In genomic region chr17:32283745-32284207, GRCh38 we compare ENCODE assay signal across 16 cellular contexts. TPM values are rescaled to one million over a fixed set of nuclear protein-coding genes. Genes with fewer than 3 reads are reported as not detected.
DNase-seq lines count a peak whose midpoint lies in the region; ATAC-seq, FAIRE-seq and TF ChIP-seq lines count a peak whose summit lies in the region.
"Had no signal": no experiment of that assay in that cellular context is flagged by ENCODE, and none has a peak within 500 bp of the region (broad histone marks: within the 10 kb centered on the region; RNA-seq: fewer than 3 reads in every experiment).

No MANE protein-coding gene starts in this region.

- WGBS in HepG2 (ENCODE audit: low lambda C conversion rate), result 63% methylated on average over 17 of the region's 20 CpGs
- 76% methylated on average over 12 of the region's 20 CpGs for WGBS in right lobe of liver (ENCODE audit: insufficient coverage, low coverage, low lambda C conversion rate, missing lambda C conversion rate)

- H3K4me3 Mint-ChIP-seq in activated naive CD4-positive, alpha-beta T cell treated with anti-CD3 and anti-CD28 coated beads, Interleukin-2, amount 10 ng/mL, durations not matched to agents 7 days and 5 days, result no peak overlapping the region
- H3K4me3 Mint-ChIP-seq: type B pancreatic cell had no signal

- no peak overlapping the region for H2AFZ ChIP-seq in HepG2 (ENCODE audit: low read length)
- H2AFZ ChIP-seq in PC-3 (ENCODE audit: low read length), result no peak overlapping the region

- DNase-seq in HepG2 (ENCODE audit: low spot score) (no peak), right lobe of liver (no peak), PC-3 (peak; percentile 22), foreskin fibroblast (peak; percentile 16 to 49)
- no peak for DNase-seq in activated naive CD4-positive, alpha-beta T cell treated with anti-CD3 and anti-CD28 coated beads, Interleukin-2, amount 10 ng/mL, durations not matched to agents 7 days and 5 days
- DNase-seq: activated effector memory CD4-positive, alpha-beta T cell treated with anti-CD3 and anti-CD28 coated beads, Interleukin-2, amount 50 U/mL, for 16 hours; DMS153; effector memory CD4-positive, alpha-beta T cell; GOT3; left lung; NCI-H1417 treated with DMSO at 0.1 percent for 48 hours; NCI-H526 had no signal

- H3K4me1 ChIP-seq in HepG2 (ENCODE audit: insufficient read depth, low read length) (peaks cover 31% of the 10 kb centered on the region), right lobe of liver (no peaks in the 10 kb centered on the region), PC-3 (ENCODE audit: insufficient read depth, low read length) (no peaks in the 10 kb centered on the region)

- no peaks in the 10 kb centered on the region for H3K79me2 ChIP-seq in HepG2 (ENCODE audit: insufficient read depth, low read length)
- H3K79me2 ChIP-seq in PC-3 (ENCODE audit: low read length), result no peaks in the 10 kb centered on the region

- peaks cover 3% of the 10 kb centered on the region for H3K4me1 Mint-ChIP-seq in activated naive CD4-positive, alpha-beta T cell treated with anti-CD3 and anti-CD28 coated beads, Interleukin-2, amount 10 ng/mL, durations not matched to agents 7 days and 5 days

- intact Hi-C loops in HepG2 (cut with micrococcal nuclease; ENCODE audit: unreplicated experiment) (no loop called here), right lobe of liver (cut with DNase I) (no loop called here), PC-3 (cut with micrococcal nuclease) (no loop called here)

- FAIRE-seq in HepG2 (lab: Jason Lieb, UNC), result no peak

- TF ChIP-seq RAD21 in HepG2 (CRISPR knock-in tag; IDR thresholded peaks at IDR 0.05), result no peak

- peaks cover 43% of the 10 kb centered on the region for H3K27me3 Mint-ChIP-seq in activated naive CD4-positive, alpha-beta T cell treated with anti-CD3 and anti-CD28 coated beads, Interleukin-2, amount 10 ng/mL, durations not matched to agents 7 days and 5 days

- CTCF ChIA-PET in HepG2 (lab: Yijun Ruan, JAX; ENCODE audit: low intra/inter-chr PET ratio, low total read pairs) (no interaction called here), PC-3 (lab: Charles Lee) (no interaction called here)
- CTCF ChIA-PET in activated naive CD4-positive, alpha-beta T cell treated with anti-CD3 and anti-CD28 coated beads, Interleukin-2, amount 10 ng/mL, durations not matched to agents 7 days and 5 days (lab: Charles Lee), result no interaction called here

- POLR2A ChIA-PET in HepG2 (lab: Yijun Ruan, JAX), result no interaction called here
- POLR2A ChIA-PET in PC-3 (lab: Charles Lee; ENCODE audit: unreplicated experiment), result no interaction called here

- no peak overlapping the region for H3K9ac ChIP-seq in HepG2 (ENCODE audit: insufficient read depth, low read depth, low read length)
- no peak overlapping the region for H3K9ac ChIP-seq in PC-3 (ENCODE audit: low read length)

- no peak overlapping the region for H3K4me3 ChIP-seq in HepG2 (replicated peaks in 1 of 3; ENCODE audit: insufficient read depth in 1 of 3, low read depth in 2 of 3, low read length in 3 of 3)
- no peak overlapping the region for H3K4me3 ChIP-seq in right lobe of liver
- H3K4me3 ChIP-seq in PC-3 (ENCODE audit: low read length), result no peak overlapping the region
- no peak overlapping the region for H3K4me3 ChIP-seq in foreskin fibroblast (ENCODE audit: low read depth in 1 of 2, low read length in 2 of 2)
- H3K4me3 ChIP-seq: left lung had no signal

- H3K9me3 ChIP-seq in HepG2 (ENCODE audit: low read length) (no peaks in the 10 kb centered on the region), right lobe of liver (no peaks in the 10 kb centered on the region), PC-3 (ENCODE audit: low read length) (no peaks in the 10 kb centered on the region)
- H3K9me3 ChIP-seq: left lung had no signal

- ATAC-seq in HepG2, result no peak
- ATAC-seq in right lobe of liver, result no peak
- peak; percentile 87 for ATAC-seq in PC-3
- ATAC-seq in GM18517 (IDR thresholded peaks at IDR 0.05; ENCODE audit: unreplicated experiment), result no peak
- no peak for ATAC-seq in HG02588 (IDR thresholded peaks at IDR 0.05; ENCODE audit: unreplicated experiment)
- ATAC-seq in HG02678 (IDR thresholded peaks at IDR 0.05; ENCODE audit: unreplicated experiment), result no peak
- ATAC-seq: left lung had no signal

- H3K27ac Mint-ChIP-seq in activated naive CD4-positive, alpha-beta T cell treated with anti-CD3 and anti-CD28 coated beads, Interleukin-2, amount 10 ng/mL, durations not matched to agents 7 days and 5 days, result no peak overlapping the region
- H3K27ac Mint-ChIP-seq: type B pancreatic cell had no signal

- BruUV-seq in HepG2 (replicated peaks; lab: Mats Ljungman, UMichigan) (no TSS peak), PC-3 (replicated peaks; lab: Mats Ljungman, UMichigan) (no TSS peak)

- no peaks in the 10 kb centered on the region for H3K9me3 Mint-ChIP-seq in activated naive CD4-positive, alpha-beta T cell treated with anti-CD3 and anti-CD28 coated beads, Interleukin-2, amount 10 ng/mL, durations not matched to agents 7 days and 5 days
- H3K9me3 Mint-ChIP-seq: type B pancreatic cell had no signal

- no peaks in the 10 kb centered on the region for H3K9me2 ChIP-seq in PC-3 (replicated peaks; ENCODE audit: low read length)

- TF ChIP-seq CTCF in HepG2 (CRISPR knock-in tag; IDR thresholded peaks at IDR 0.05), result no peak
- no peak for TF ChIP-seq CTCF in right lobe of liver (IDR thresholded peaks at IDR 0.05)
- no peak for TF ChIP-seq CTCF in PC-3 (conservative IDR thresholded peaks at IDR 0.05; ENCODE audit: low read depth, low read length)
- TF ChIP-seq CTCF in foreskin fibroblast (IDR thresholded peaks at IDR 0.05; ENCODE audit: low read depth, low read length), result no peak

- H3F3A ChIP-seq in PC-3 (ENCODE audit: low read length, unreplicated experiment), result no peaks in the 10 kb centered on the region

- no peaks in the 10 kb centered on the region for H4K20me1 ChIP-seq in HepG2 (ENCODE audit: insufficient read depth, low read length)
- no peaks in the 10 kb centered on the region for H4K20me1 ChIP-seq in PC-3 (ENCODE audit: low read length)

- H3K27me3 ChIP-seq in HepG2 (ENCODE audit: control insufficient read depth in 1 of 2, insufficient read depth in 2 of 2, low read length in 2 of 2), result peaks cover 0 to 12% of the 10 kb centered on the region in 2 experiments; a peak in 1 of 5 replicates
- no peaks in the 10 kb centered on the region for H3K27me3 ChIP-seq in right lobe of liver
- no peaks in the 10 kb centered on the region for H3K27me3 ChIP-seq in PC-3 (ENCODE audit: low read length)

- in situ Hi-C loops in HepG2 (cut with HindIII; ENCODE audit: extremely low pct_ligation_motif_present, low pct_unique_long_range_greater_than_20kb), result no loop called here

- H3K36me3 ChIP-seq in HepG2 (replicated peaks in 1 of 2; ENCODE audit: control insufficient read depth in 1 of 2, insufficient read depth in 2 of 2, low read length in 2 of 2) (no peaks in the 10 kb centered on the region), right lobe of liver (no peaks in the 10 kb centered on the region), PC-3 (ENCODE audit: low read depth, low read length) (no peaks in the 10 kb centered on the region)
- H3K36me3 ChIP-seq: left lung had no signal

- TF ChIP-seq POLR2A in HepG2 (IDR thresholded peaks at IDR 0.05; ENCODE audit: insufficient read depth in 1 of 2, low read depth in 2 of 2, low read length in 2 of 2) (no peak), right lobe of liver (IDR thresholded peaks at IDR 0.05) (no peak)

- H3K4me2 ChIP-seq in HepG2 (ENCODE audit: low read depth, low read length), result no peak overlapping the region
- no peak overlapping the region for H3K4me2 ChIP-seq in PC-3 (ENCODE audit: low read length)

- H3K36me3 Mint-ChIP-seq in activated naive CD4-positive, alpha-beta T cell treated with anti-CD3 and anti-CD28 coated beads, Interleukin-2, amount 10 ng/mL, durations not matched to agents 7 days and 5 days, result no peaks in the 10 kb centered on the region
- H3K36me3 Mint-ChIP-seq: type B pancreatic cell had no signal

- H3K27ac ChIP-seq in HepG2 (ENCODE audit: extremely low read length, insufficient read depth, low read length), result no peak overlapping the region
- H3K27ac ChIP-seq in right lobe of liver, result no peak overlapping the region
- H3K27ac ChIP-seq in PC-3 (ENCODE audit: low read length), result no peak overlapping the region
- H3K27ac ChIP-seq: left lung had no signal

- TF ChIP-seq EP300 in HepG2 (IDR thresholded peaks at IDR 0.05; ENCODE audit: low read depth in 2 of 2, low read length in 2 of 2) (no peak), HepG2 (CRISPR knock-in tag; IDR thresholded peaks at IDR 0.05; ENCODE audit: borderline replicate concordance) (no peak)

RNA-seq across cellular contexts. Expression of gene RHBDL3, which starts 18.1 kb away (rescaled TPM):
- total RNA-seq in HepG2 (2016; rRNA removed; fragmentation: Illumina TruSeq; extraction: Trizol) (0.09 TPM in 1 of 2 replicates, not detected in the other), right lobe of liver (under 1 TPM in 2 of 6 experiments, not detected in 4; 0.04 to 0.09 TPM), PC-3 (2014; rRNA removed) (not detected in 2 replicates)
- 0.18 and 0.30 TPM in 2 replicates for total RNA-seq in HepG2 (2016; cell fraction: cytosol; rRNA removed; fragmentation: Illumina TruSeq; extraction: Trizol; ENCODE audit: low read depth)
- 0.11 TPM in 1 of 2 replicates, not detected in the other for total RNA-seq in HepG2 (2016; cell fraction: insoluble cytoplasmic fraction; rRNA removed; fragmentation: Illumina TruSeq; extraction: Trizol)
- total RNA-seq in HepG2 (2016; cell fraction: membrane; rRNA removed; fragmentation: Illumina TruSeq; extraction: Trizol), result 0.07 and 0.15 TPM in 2 replicates
- 0.13 and 0.19 TPM in 2 replicates for total RNA-seq in HepG2 (2016; cell fraction: nucleus; rRNA removed; fragmentation: Illumina TruSeq; extraction: Trizol)
- 0.04 TPM in 1 of 2 replicates, not detected in the other for polyA plus RNA-seq in HepG2 (2011; rRNA removed)
- 0.07 TPM in 1 of 2 replicates, not detected in the other for polyA plus RNA-seq in HepG2 (2011; cell fraction: cytosol; rRNA removed)
- not detected in 2 replicates for polyA plus RNA-seq in HepG2 (2011; cell fraction: nucleus; rRNA removed)
- 0.07 TPM in 1 of 2 replicates, not detected in the other for polyA plus RNA-seq in HepG2 (2012)
- 0.24 and 0.34 TPM in 2 replicates for polyA plus RNA-seq in HepG2 (2016; cell fraction: cytosol; fragmentation: Illumina TruSeq; extraction: Trizol; ENCODE audit: low read depth)
- not detected in 2 replicates for polyA plus RNA-seq in HepG2 (2016; cell fraction: insoluble cytoplasmic fraction; fragmentation: Illumina TruSeq; extraction: Trizol; ENCODE audit: low read depth)
- polyA plus RNA-seq in HepG2 (2016; cell fraction: membrane; fragmentation: Illumina TruSeq; extraction: Trizol; ENCODE audit: low read depth), result 0.19 and 0.24 TPM in 2 replicates
- 0.16 TPM in 1 of 2 replicates, not detected in the other for polyA plus RNA-seq in HepG2 (2016; cell fraction: nucleus; fragmentation: Illumina TruSeq; extraction: Trizol; ENCODE audit: insufficient read depth, low read depth)
- 0.07 and 0.12 TPM in 2 replicates for polyA minus RNA-seq in HepG2 (2011; rRNA and poly(A)+ RNA removed; ENCODE audit: low replicate concordance)
- polyA minus RNA-seq in HepG2 (2011; cell fraction: cytosol; rRNA and poly(A)+ RNA removed), result not detected in 2 replicates
- polyA minus RNA-seq in HepG2 (2011; cell fraction: nucleus; rRNA and poly(A)+ RNA removed), result not detected in 2 replicates

RNA-seq across cellular contexts. Expression of gene C17orf75, which starts 58.2 kb away (rescaled TPM):
- total RNA-seq in HepG2 (2016; rRNA removed; fragmentation: Illumina TruSeq; extraction: Trizol) (33.0 and 41.9 TPM in 2 replicates), right lobe of liver (1 to 10 TPM; 7.1 to 8.9 (median 7.3) TPM), PC-3 (2014; rRNA removed) (17.5 and 27.0 TPM in 2 replicates)
- 9.0 and 9.5 TPM in 2 replicates for total RNA-seq in HepG2 (2016; cell fraction: cytosol; rRNA removed; fragmentation: Illumina TruSeq; extraction: Trizol; ENCODE audit: low read depth)
- 34.7 and 41.5 TPM in 2 replicates for total RNA-seq in HepG2 (2016; cell fraction: insoluble cytoplasmic fraction; rRNA removed; fragmentation: Illumina TruSeq; extraction: Trizol)
- total RNA-seq in HepG2 (2016; cell fraction: membrane; rRNA removed; fragmentation: Illumina TruSeq; extraction: Trizol), result 11.8 and 12.8 TPM in 2 replicates
- total RNA-seq in HepG2 (2016; cell fraction: nucleus; rRNA removed; fragmentation: Illumina TruSeq; extraction: Trizol), result 18.9 and 25.5 TPM in 2 replicates
- 13.4 and 16.2 TPM in 2 replicates for polyA plus RNA-seq in HepG2 (2011; rRNA removed)
- polyA plus RNA-seq in HepG2 (2011; cell fraction: cytosol; rRNA removed), result 9.4 and 10.6 TPM in 2 replicates
- polyA plus RNA-seq in HepG2 (2011; cell fraction: nucleus; rRNA removed), result 14.6 and 14.9 TPM in 2 replicates
- polyA plus RNA-seq in HepG2 (2012), result 16.5 and 22.8 TPM in 2 replicates
- polyA plus RNA-seq in HepG2 (2016; cell fraction: cytosol; fragmentation: Illumina TruSeq; extraction: Trizol; ENCODE audit: low read depth), result 4.4 and 6.4 TPM in 2 replicates
- polyA plus RNA-seq in HepG2 (2016; cell fraction: insoluble cytoplasmic fraction; fragmentation: Illumina TruSeq; extraction: Trizol; ENCODE audit: low read depth), result 30.1 and 31.8 TPM in 2 replicates
- 6.8 and 8.1 TPM in 2 replicates for polyA plus RNA-seq in HepG2 (2016; cell fraction: membrane; fragmentation: Illumina TruSeq; extraction: Trizol; ENCODE audit: low read depth)
- 37.3 and 41.0 TPM in 2 replicates for polyA plus RNA-seq in HepG2 (2016; cell fraction: nucleus; fragmentation: Illumina TruSeq; extraction: Trizol; ENCODE audit: insufficient read depth, low read depth)
- polyA minus RNA-seq in HepG2 (2011; rRNA and poly(A)+ RNA removed; ENCODE audit: low replicate concordance), result 8.8 and 11.5 TPM in 2 replicates
- 6.3 and 6.9 TPM in 2 replicates for polyA minus RNA-seq in HepG2 (2011; cell fraction: cytosol; rRNA and poly(A)+ RNA removed)
- polyA minus RNA-seq in HepG2 (2011; cell fraction: nucleus; rRNA and poly(A)+ RNA removed), result 8.2 and 15.4 TPM in 2 replicates

Comparison
In these comparisons a context has a peak if more than half of its experiments do, and no peak if none do; other contexts are left out.
1. DNase-seq: peak in PC-3 (single experiment) and foreskin fibroblast (2 of 2); none in HepG2 (single experiment), right lobe of liver (0 of 3) and activated naive CD4-positive, alpha-beta T cell treated with anti-CD3 and anti-CD28 coated beads, Interleukin-2, amount 10 ng/mL, durations not matched to agents 7 days and 5 days (single experiment).